ENCODE assay signal across 28 cellular contexts in the genomic region with DNA sequence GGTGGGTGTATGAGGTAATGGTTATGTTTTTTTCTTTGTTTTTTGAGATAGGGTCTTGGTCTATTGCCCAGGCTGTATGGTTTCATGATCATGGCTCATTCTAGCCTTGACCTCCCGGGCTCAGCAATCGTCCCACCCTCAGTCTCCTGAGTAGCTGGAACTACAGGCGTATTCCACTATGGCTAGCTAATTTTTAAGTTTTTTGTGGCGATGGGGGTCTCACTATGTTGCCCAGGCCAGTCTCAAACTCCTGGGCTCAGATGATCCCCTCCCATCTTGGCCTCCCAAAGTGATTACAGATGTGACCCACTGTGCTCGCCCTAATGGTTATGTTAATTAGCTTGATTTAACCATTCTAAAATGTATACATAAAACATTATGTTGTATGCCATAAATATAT.
"Had no signal": no experiment of that assay in that cellular context is flagged by ENCODE, and none has a peak within 500 bp of the region (broad histone marks: within the 10 kb centered on the region; RNA-seq: fewer than 3 reads in every experiment).

No MANE protein-coding gene starts in this region.

- ATAC-seq: effector memory CD8-positive, alpha-beta T cell; esophagus mucosa; foreskin keratinocyte; gastrocnemius medialis; gastroesophageal sphincter; heart left ventricle; heart right ventricle had no signal

- H3K4me1 ChIP-seq: foreskin keratinocyte, gastrocnemius medialis had no signal

- H3K9me3 Mint-ChIP-seq: dendritic cell treated with granulocyte-macrophage colony-stimulating factor and Interleukin-4, amounts not matched to agents 40 ng/mL and 50 ng/mL, for 4 days; endodermal cell had no signal

- H3K9me3 ChIP-seq: esophagus muscularis mucosa, esophagus squamous epithelium, gastrocnemius medialis, gastroesophageal sphincter, heart left ventricle, heart right ventricle had no signal

- H3K27ac Mint-ChIP-seq: dendritic cell treated with granulocyte-macrophage colony-stimulating factor and Interleukin-4, amounts not matched to agents 40 ng/mL and 50 ng/mL, for 4 days; effector memory CD8-positive, alpha-beta T cell; endodermal cell had no signal

- H3K4me1 Mint-ChIP-seq: endodermal cell had no signal

- H3K36me3 ChIP-seq: gastrocnemius medialis had no signal

- H3K4me3 Mint-ChIP-seq: dendritic cell treated with granulocyte-macrophage colony-stimulating factor and Interleukin-4, amounts not matched to agents 40 ng/mL and 50 ng/mL, for 4 days; effector memory CD8-positive, alpha-beta T cell; endodermal cell had no signal

- H3K4me2 ChIP-seq: hepatocyte had no signal

- FAIRE-seq: endometrium, endothelial cell of umbilical vein had no signal

- H3K27me3 ChIP-seq: dorsolateral prefrontal cortex, esophagus muscularis mucosa, esophagus squamous epithelium, foreskin keratinocyte, gastrocnemius medialis, gastroesophageal sphincter, heart left ventricle, heart right ventricle, hepatocyte had no signal

- H3K27ac ChIP-seq: coronary artery, dorsolateral prefrontal cortex, epithelial cell of prostate, esophagus muscularis mucosa, esophagus squamous epithelium, foreskin keratinocyte, gastrocnemius medialis, gastroesophageal sphincter, heart left ventricle, heart right ventricle, hepatocyte had no signal

- H2AFZ ChIP-seq: hepatocyte had no signal

- DNase-seq: cortex of kidney; dermis blood vessel endothelial cell; dorsolateral prefrontal cortex; effector CD4-positive, alpha-beta T cell; effector CD8-positive, alpha-beta T cell; effector memory CD4-positive, alpha-beta T cell; effector memory CD8-positive, alpha-beta T cell; endodermal cell; erythroblast; esophagus squamous epithelium; foreskin fibroblast; foreskin keratinocyte; foreskin melanocyte; gastrocnemius medialis; glutamatergic neuron; head of caudate nucleus; heart left ventricle; heart right ventricle; hippocampal formation had no signal

- H3K4me3 ChIP-seq: coronary artery, dorsolateral prefrontal cortex, esophagus muscularis mucosa, esophagus squamous epithelium, gastrocnemius medialis, gastroesophageal sphincter, heart left ventricle, heart right ventricle, hepatocyte had no signal

- H3K27me3 Mint-ChIP-seq: dendritic cell treated with granulocyte-macrophage colony-stimulating factor and Interleukin-4, amounts not matched to agents 40 ng/mL and 50 ng/mL, for 4 days; effector memory CD8-positive, alpha-beta T cell had no signal
